Comparison of ENCODE assay signal across 1 cellular context in genomic region chr3:51669241-51670052, GRCh38.
TF ChIP-seq lines count a peak whose summit lies in the region.

No MANE protein-coding gene starts in this region.

TF ChIP-seq in HepG2, 621 proteins besides CTCF, POLR2A, EP300 and RAD21 (continued from another document and continues in another):
- TF ChIP-seq CREB3 (CRISPR knock-in tag; IDR thresholded peaks at IDR 0.05) (no peak), ZNF629 (CRISPR knock-in tag; conservative IDR thresholded peaks at IDR 0.05) (no peak), E2F2 (CRISPR knock-in tag; IDR thresholded peaks at IDR 0.05; ENCODE audit: borderline replicate concordance) (no peak), HOXA9 (CRISPR knock-in tag; IDR thresholded peaks at IDR 0.05; ENCODE audit: borderline replicate concordance) (no peak), ZNF224 (CRISPR knock-in tag; IDR thresholded peaks at IDR 0.05) (no peak), ZNF263 (CRISPR knock-in tag; IDR thresholded peaks at IDR 0.05) (peak; percentile 34; the same call in 1 of the 2 replicates), ZFYVE20 (CRISPR knock-in tag; IDR thresholded peaks at IDR 0.05; ENCODE audit: borderline replicate concordance, low read depth) (no peak), SMARCE1 (IDR thresholded peaks at IDR 0.05; ENCODE audit: borderline replicate concordance) (no peak), ZNF331 (CRISPR knock-in tag; IDR thresholded peaks at IDR 0.05) (no peak), POLR2AphosphoS5 (IDR thresholded peaks at IDR 0.05; ENCODE audit: low read depth, low read length) (no peak), ZNF382 (CRISPR knock-in tag; IDR thresholded peaks at IDR 0.05; ENCODE audit: borderline replicate concordance) (no peak), HNF4G (IDR thresholded peaks at IDR 0.05; ENCODE audit: borderline replicate concordance, low read depth, low read length) (no peak), HNF4G (CRISPR knock-in tag; IDR thresholded peaks at IDR 0.05; ENCODE audit: borderline replicate concordance, low read depth) (0 out of 2 replicates have a peak, but pooled peaks have one; percentile 12), FUBP1 (CRISPR knock-in tag; IDR thresholded peaks at IDR 0.05; ENCODE audit: borderline replicate concordance) (no peak), LCORL (IDR thresholded peaks at IDR 0.05) (no peak), LCORL (CRISPR knock-in tag; IDR thresholded peaks at IDR 0.05) (no peak), ZNF234 (CRISPR knock-in tag; conservative IDR thresholded peaks at IDR 0.05) (no peak), CREBL2 (CRISPR knock-in tag; IDR thresholded peaks at IDR 0.05; ENCODE audit: borderline replicate concordance) (no peak), TERF1 (CRISPR knock-in tag; IDR thresholded peaks at IDR 0.05) (no peak), ZNF749 (CRISPR knock-in tag; IDR thresholded peaks at IDR 0.05; ENCODE audit: borderline replicate concordance) (no peak), ZNF460 (CRISPR knock-in tag; IDR thresholded peaks at IDR 0.05; ENCODE audit: borderline replicate concordance) (no peak), ZNF333 (CRISPR knock-in tag; IDR thresholded peaks at IDR 0.05; ENCODE audit: borderline replicate concordance) (no peak), MED1 (CRISPR knock-in tag; IDR thresholded peaks at IDR 0.05) (no peak), ZNF335 (CRISPR knock-in tag; IDR thresholded peaks at IDR 0.05) (no peak), ZBTB4 (CRISPR knock-in tag; IDR thresholded peaks at IDR 0.05; ENCODE audit: borderline replicate concordance) (no peak), MLX (CRISPR knock-in tag; IDR thresholded peaks at IDR 0.05) (no peak), KMT2B (CRISPR knock-in tag; IDR thresholded peaks at IDR 0.05) (no peak), PHB2 (IDR thresholded peaks at IDR 0.05; ENCODE audit: partially characterized antibody) (no peak), DNMT1 (CRISPR knock-in tag; IDR thresholded peaks at IDR 0.05) (no peak), ZNF766 (CRISPR knock-in tag; IDR thresholded peaks at IDR 0.05; ENCODE audit: borderline replicate concordance) (no peak), TBP (CRISPR knock-in tag; IDR thresholded peaks at IDR 0.05) (no peak), ZBTB10 (CRISPR knock-in tag; IDR thresholded peaks at IDR 0.05; ENCODE audit: borderline replicate concordance) (no peak), SIN3A (IDR thresholded peaks at IDR 0.05; ENCODE audit: borderline replicate concordance, low read depth, low read length) (no peak), POLR2AphosphoS2 (IDR thresholded peaks at IDR 0.05; ENCODE audit: low read depth, low read length) (no peak), AGO2 (optimal IDR thresholded peaks at IDR 0.05; ENCODE audit: low read depth, low read length) (no peak), ZNF709 (CRISPR knock-in tag; IDR thresholded peaks at IDR 0.05) (no peak), MNT (IDR thresholded peaks at IDR 0.05) (no peak), HES4 (CRISPR knock-in tag; IDR thresholded peaks at IDR 0.05; ENCODE audit: borderline replicate concordance) (no peak), ZNF18 (CRISPR knock-in tag; IDR thresholded peaks at IDR 0.05; ENCODE audit: insufficient replicate concordance) (no peak), ZNF282 (IDR thresholded peaks at IDR 0.05; ENCODE audit: partially characterized antibody) (no peak), ZNF547 (CRISPR knock-in tag; IDR thresholded peaks at IDR 0.05) (no peak), CHD4 (IDR thresholded peaks at IDR 0.05; ENCODE audit: borderline replicate concordance, low read length) (no peak), IKZF4 (CRISPR knock-in tag; IDR thresholded peaks at IDR 0.05; ENCODE audit: borderline replicate concordance, low read depth, not compliant biosample characterization) (no peak), GTF2F1 (IDR thresholded peaks at IDR 0.05; ENCODE audit: low read length) (no peak), ZNF746 (CRISPR knock-in tag; IDR thresholded peaks at IDR 0.05) (no peak), MAFG (CRISPR knock-in tag; IDR thresholded peaks at IDR 0.05) (no peak), ZBTB44 (CRISPR knock-in tag; IDR thresholded peaks at IDR 0.05) (no peak), HBP1 (CRISPR knock-in tag; IDR thresholded peaks at IDR 0.05; ENCODE audit: low read depth) (no peak)
